25 cellular contexts compared by ENCODE assay signal in the genomic region with DNA sequence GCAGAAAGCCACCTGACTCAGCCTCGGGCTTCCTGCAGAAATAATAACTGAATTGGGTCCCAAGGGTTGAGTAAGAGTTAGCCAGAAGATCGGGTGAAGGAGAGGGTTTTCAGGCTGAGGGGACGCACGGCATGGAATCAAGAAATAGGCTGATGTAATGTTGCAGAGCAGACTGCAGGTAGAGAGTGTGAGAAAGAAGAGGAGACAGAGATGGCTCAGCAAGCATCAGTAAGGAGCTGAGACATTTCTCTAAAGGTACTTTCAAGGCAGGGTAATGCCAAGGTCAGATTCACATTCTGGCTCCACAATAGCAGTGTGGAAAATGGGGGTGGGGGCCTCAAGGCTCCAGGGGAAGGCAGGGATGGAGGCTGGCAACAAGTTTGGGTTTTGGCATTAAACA. TPM values are rescaled to one million over a fixed set of nuclear protein-coding genes. Genes with fewer than 3 reads are reported as not detected.
DNase-seq lines count a peak whose midpoint lies in the region; ATAC-seq and TF ChIP-seq lines count a peak whose summit lies in the region.
"Had no signal": no experiment of that assay in that cellular context is flagged by ENCODE, and none has a peak within 500 bp of the region (broad histone marks: within the 10 kb centered on the region; RNA-seq: fewer than 3 reads in every experiment).

No MANE protein-coding gene starts in this region.

- POLR2A ChIA-PET in activated CD4-positive, alpha-beta T cell treated with anti-CD3 and anti-CD28 coated beads, Interleukin-2, amount 10 ng/mL, durations not matched to agents 7 days and 5 days (lab: Charles Lee): no interaction called here
- POLR2A ChIA-PET in activated naive CD8-positive, alpha-beta T cell treated with anti-CD3 and anti-CD28 coated beads, Interleukin-2, amount 10 ng/mL, durations not matched to agents 7 days and 5 days (lab: Charles Lee): interaction anchor here (1.0 kb wide), 1 partner anchor 34 kb away, joined by 3 read pairs; no protein-coding TSS in a partner anchor

- H3K27ac Mint-ChIP-seq in activated CD4-positive, alpha-beta T cell treated with anti-CD3 and anti-CD28 coated beads, Interleukin-2, amount 10 ng/mL, durations not matched to agents 7 days and 5 days: peak overlapping the region; percentile 68
- peak overlapping the region; percentile 90 for H3K27ac Mint-ChIP-seq in GM23338
- peak overlapping the region; percentile 46 for H3K27ac Mint-ChIP-seq in activated naive CD8-positive, alpha-beta T cell treated with anti-CD3 and anti-CD28 coated beads, Interleukin-2, amount 10 ng/mL, durations not matched to agents 7 days and 5 days
- H3K27ac Mint-ChIP-seq: activated CD8-positive, alpha-beta memory T cell treated with anti-CD3 and anti-CD28 coated beads, Interleukin-2, amount 10 ng/mL, durations not matched to agents 7 days and 5 days; activated naive CD8-positive, alpha-beta T cell; activated T-helper 2 cell treated with anti-CD3 and anti-CD28 coated beads, Interferon-gamma antibody, Interleukin-2, Interleukin-4, amounts not matched to agents 10 μg/mL and 5 μg/mL and 100 μg/mL, durations not matched to agents 14 hours and 24 hours and 36 hours had no signal

- no peak overlapping the region for H2AFZ ChIP-seq in GM23338
- H2AFZ ChIP-seq: GM23248 had no signal

- no peak for DNase-seq in activated CD4-positive, alpha-beta T cell treated with anti-CD3 and anti-CD28 coated beads, Interleukin-2, amount 10 ng/mL, durations not matched to agents 7 days and 5 days
- DNase-seq in activated CD4-positive, alpha-beta T cell treated with anti-CD3 and anti-CD28 coated beads, Interleukin-2, amount 50 U/mL, for 48 hours: no peak
- DNase-seq in GM23338 (ENCODE audit: low spot score) (no peak), NCI-H1694 (lab: John Stamatoyannopoulos, UW) (no peak), foreskin keratinocyte (no peak)
- no peak for DNase-seq in activated naive CD8-positive, alpha-beta T cell treated with anti-CD3 and anti-CD28 coated beads, Interleukin-2, amount 10 ng/mL, durations not matched to agents 7 days and 5 days
- DNase-seq: activated CD8-positive, alpha-beta memory T cell treated with anti-CD3 and anti-CD28 coated beads, Interleukin-2, amount 10 ng/mL, durations not matched to agents 7 days and 5 days; central memory CD4-positive, alpha-beta T cell; DMS153; GM23248; islet precursor cell; left ventricle myocardium inferior; mesendoderm; NCI-H1092 treated with DMSO at 0.1 percent for 48 hours; NCI-H1930; Peyer's patch; SHP77 treated with DMSO at 0.1 percent for 48 hours; stimulated activated CD4-positive, alpha-beta T cell treated with anti-CD3 and anti-CD28 coated beads, Interleukin-15, amount 100 ng/mL, for 24 hours had no signal

- H3K4me3 Mint-ChIP-seq in activated CD4-positive, alpha-beta T cell treated with anti-CD3 and anti-CD28 coated beads, Interleukin-2, amount 10 ng/mL, durations not matched to agents 7 days and 5 days: no peak overlapping the region
- H3K4me3 Mint-ChIP-seq in GM23338: no peak overlapping the region
- no peak overlapping the region for H3K4me3 Mint-ChIP-seq in activated naive CD8-positive, alpha-beta T cell treated with anti-CD3 and anti-CD28 coated beads, Interleukin-2, amount 10 ng/mL, durations not matched to agents 7 days and 5 days
- H3K4me3 Mint-ChIP-seq: activated CD8-positive, alpha-beta memory T cell treated with anti-CD3 and anti-CD28 coated beads, Interleukin-2, amount 10 ng/mL, durations not matched to agents 7 days and 5 days; activated naive CD8-positive, alpha-beta T cell had no signal

- CTCF ChIA-PET in activated CD4-positive, alpha-beta T cell treated with anti-CD3 and anti-CD28 coated beads, Interleukin-2, amount 10 ng/mL, durations not matched to agents 7 days and 5 days (lab: Charles Lee): no interaction called here

- peaks cover 28% of the 10 kb centered on the region for H3K36me3 Mint-ChIP-seq in activated CD4-positive, alpha-beta T cell treated with anti-CD3 and anti-CD28 coated beads, Interleukin-2, amount 10 ng/mL, durations not matched to agents 7 days and 5 days (ENCODE audit: low read depth)
- H3K36me3 Mint-ChIP-seq in GM23338 (ENCODE audit: low read depth): peaks cover 23% of the 10 kb centered on the region
- H3K36me3 Mint-ChIP-seq in activated naive CD8-positive, alpha-beta T cell treated with anti-CD3 and anti-CD28 coated beads, Interleukin-2, amount 10 ng/mL, durations not matched to agents 7 days and 5 days: peaks cover 18% of the 10 kb centered on the region

- H3K9me2 ChIP-seq in GM23338 (ENCODE audit: insufficient read depth): no peaks in the 10 kb centered on the region

- H3K9me3 ChIP-seq in neutrophil: no peaks in the 10 kb centered on the region
- H3K9me3 ChIP-seq: left ventricle myocardium inferior, Peyer's patch, prostate gland, tibial nerve had no signal

- H4K20me1 ChIP-seq in GM23338 (replicated peaks; ENCODE audit: insufficient read depth): peaks cover 50% of the 10 kb centered on the region

- no peak overlapping the region for H3K4me2 ChIP-seq in GM23338

- no peaks in the 10 kb centered on the region for H3K27me3 Mint-ChIP-seq in activated CD4-positive, alpha-beta T cell treated with anti-CD3 and anti-CD28 coated beads, Interleukin-2, amount 10 ng/mL, durations not matched to agents 7 days and 5 days
- peaks cover 5% of the 10 kb centered on the region for H3K27me3 Mint-ChIP-seq in GM23338 (ENCODE audit: insufficient read depth, low read depth, poor library complexity)
- no peaks in the 10 kb centered on the region for H3K27me3 Mint-ChIP-seq in activated naive CD8-positive, alpha-beta T cell treated with anti-CD3 and anti-CD28 coated beads, Interleukin-2, amount 10 ng/mL, durations not matched to agents 7 days and 5 days
- H3K27me3 Mint-ChIP-seq: activated CD8-positive, alpha-beta memory T cell treated with anti-CD3 and anti-CD28 coated beads, Interleukin-2, amount 10 ng/mL, durations not matched to agents 7 days and 5 days; activated naive CD8-positive, alpha-beta T cell had no signal

- H3K4me1 ChIP-seq in GM23338 (ENCODE audit: insufficient read depth) (peaks cover 4% of the 10 kb centered on the region; the same call in 1 of the 2 replicates), neutrophil (ENCODE audit: control insufficient read depth in 1 of 2, insufficient read depth in 1 of 2, low read depth in 1 of 2, low read length in 1 of 2) (peaks cover 30 to 38% of the 10 kb centered on the region in 2 experiments), foreskin keratinocyte (no peaks in the 10 kb centered on the region)
- H3K4me1 ChIP-seq: Peyer's patch had no signal

- H3K79me2 ChIP-seq in GM23338 (replicated peaks; ENCODE audit: insufficient read depth): peaks cover 76% of the 10 kb centered on the region

- H3K27me3 ChIP-seq in GM23338 (ENCODE audit: insufficient read depth): no peaks in the 10 kb centered on the region
- H3K27me3 ChIP-seq in neutrophil: no peaks in the 10 kb centered on the region
- H3K27me3 ChIP-seq in foreskin keratinocyte: no peaks in the 10 kb centered on the region
- H3K27me3 ChIP-seq: Peyer's patch, tibial nerve had no signal

- H3F3A ChIP-seq in GM23338 (replicated peaks; ENCODE audit: low read depth): no peaks in the 10 kb centered on the region

- no peaks in the 10 kb centered on the region for H3K9me3 Mint-ChIP-seq in activated CD4-positive, alpha-beta T cell treated with anti-CD3 and anti-CD28 coated beads, Interleukin-2, amount 10 ng/mL, durations not matched to agents 7 days and 5 days
- H3K9me3 Mint-ChIP-seq in GM23338: no peaks in the 10 kb centered on the region; the same call in 2 of the 3 replicates
- H3K9me3 Mint-ChIP-seq in activated naive CD8-positive, alpha-beta T cell treated with anti-CD3 and anti-CD28 coated beads, Interleukin-2, amount 10 ng/mL, durations not matched to agents 7 days and 5 days: no peaks in the 10 kb centered on the region
- H3K9me3 Mint-ChIP-seq: activated T-helper 2 cell treated with anti-CD3 and anti-CD28 coated beads, Interferon-gamma antibody, Interleukin-2, Interleukin-4, amounts not matched to agents 10 μg/mL and 5 μg/mL and 100 μg/mL, durations not matched to agents 14 hours and 24 hours and 36 hours had no signal

- ATAC-seq in GM23338 (no peak), GM18519 (IDR thresholded peaks at IDR 0.05; ENCODE audit: low FRiP score, unreplicated experiment) (no peak), foreskin keratinocyte (no peak)
- ATAC-seq in activated naive CD8-positive, alpha-beta T cell treated with anti-CD3 and anti-CD28 coated beads, Interleukin-2, amount 10 ng/mL, durations not matched to agents 7 days and 5 days (ENCODE audit: low read depth): no peak
- ATAC-seq: activated CD4-positive, CD25-positive, alpha-beta regulatory T cell treated with anti-CD3 and anti-CD28 coated beads, Interleukin-2, amount 50 U/mL, for 24 hours; activated CD8-positive, alpha-beta memory T cell treated with anti-CD3 and anti-CD28 coated beads, Interleukin-2, amount 10 ng/mL, durations not matched to agents 7 days and 5 days had no signal

- TF ChIP-seq CTCF in GM23338 (conservative IDR thresholded peaks at IDR 0.05; ENCODE audit: low read depth in 2 of 2): no peak
- TF ChIP-seq CTCF in neutrophil (IDR thresholded peaks at IDR 0.05): no peak
- TF ChIP-seq CTCF in foreskin keratinocyte (conservative IDR thresholded peaks at IDR 0.05): no peak

- H3K27ac ChIP-seq in GM23338 (ENCODE audit: low read depth) (0 out of 2 replicates have a peak overlapping the region, but pooled peaks have one; percentile 69), neutrophil (peak overlapping the region; percentile 50), foreskin keratinocyte (no peak overlapping the region)
- H3K27ac ChIP-seq: GM23248, left ventricle myocardium inferior, Peyer's patch, prostate gland, tibial nerve had no signal

- no peak overlapping the region for H3K4me3 ChIP-seq in GM23338
- no peak overlapping the region for H3K4me3 ChIP-seq in neutrophil (ENCODE audit: low read depth in 1 of 2, low read length in 1 of 2)
- H3K4me3 ChIP-seq: GM23248, left ventricle myocardium inferior, Peyer's patch, prostate gland, tibial nerve had no signal

- H3K36me3 ChIP-seq in GM23338 (ENCODE audit: insufficient read depth) (peaks cover 3% of the 10 kb centered on the region; the same call in 1 of the 2 replicates), neutrophil (peaks cover 32% of the 10 kb centered on the region)
- H3K36me3 ChIP-seq: prostate gland had no signal

- H3K4me1 Mint-ChIP-seq in activated CD4-positive, alpha-beta T cell treated with anti-CD3 and anti-CD28 coated beads, Interleukin-2, amount 10 ng/mL, durations not matched to agents 7 days and 5 days: peaks cover 22% of the 10 kb centered on the region
- peaks cover 19% of the 10 kb centered on the region for H3K4me1 Mint-ChIP-seq in GM23338
- H3K4me1 Mint-ChIP-seq in activated naive CD8-positive, alpha-beta T cell treated with anti-CD3 and anti-CD28 coated beads, Interleukin-2, amount 10 ng/mL, durations not matched to agents 7 days and 5 days: peaks cover 16% of the 10 kb centered on the region

RNA-seq across cellular contexts. Expression of a gene that starts 18.6 kb away (rescaled TPM):
- total RNA-seq in activated CD4-positive, alpha-beta T cell treated with anti-CD3 and anti-CD28 coated beads, Interleukin-2, amount 10 ng/mL, durations not matched to agents 7 days and 5 days: 10 to 100 TPM; 45.0 to 51.2 TPM
- total RNA-seq in GM23338 (2014; rRNA removed; shearing (Covaris generic)): 55.5 and 58.3 TPM in 2 replicates
- polyA plus RNA-seq in GM23338 (2016; fragmentation: Nextera tagmentation; extraction: Ambion mirVana) (9.4 and 10.0 TPM in 2 replicates), foreskin keratinocyte (17.3 and 18.8 TPM in 2 replicates)
- 10 to 100 TPM; 37.8 to 42.7 TPM for total RNA-seq in activated naive CD8-positive, alpha-beta T cell treated with anti-CD3 and anti-CD28 coated beads, Interleukin-2, amount 10 ng/mL, durations not matched to agents 7 days and 5 days
- 27.8 and 28.1 TPM in 2 replicates for total RNA-seq in foreskin keratinocyte

RNA-seq across cellular contexts. Expression of a gene that starts 19.4 kb away (rescaled TPM):
- total RNA-seq in activated CD4-positive, alpha-beta T cell treated with anti-CD3 and anti-CD28 coated beads, Interleukin-2, amount 10 ng/mL, durations not matched to agents 7 days and 5 days: 10 to 100 TPM; 19.7 to 19.9 TPM
- 15.2 and 15.5 TPM in 2 replicates for total RNA-seq in GM23338 (2014; rRNA removed; shearing (Covaris generic))
- 53.5 and 56.1 TPM in 2 replicates for polyA plus RNA-seq in GM23338 (2016; fragmentation: Nextera tagmentation; extraction: Ambion mirVana)
- 10 to 100 TPM; 22.0 to 23.6 TPM for total RNA-seq in activated naive CD8-positive, alpha-beta T cell treated with anti-CD3 and anti-CD28 coated beads, Interleukin-2, amount 10 ng/mL, durations not matched to agents 7 days and 5 days
- total RNA-seq in foreskin keratinocyte: 53.4 and 56.6 TPM in 2 replicates
- polyA plus RNA-seq in foreskin keratinocyte: 63.8 and 69.4 TPM in 2 replicates

RNA-seq across cellular contexts. Expression of a gene that starts 34.6 kb away (rescaled TPM):
- 10 to 100 TPM; 33.3 to 34.0 TPM for total RNA-seq in activated CD4-positive, alpha-beta T cell treated with anti-CD3 and anti-CD28 coated beads, Interleukin-2, amount 10 ng/mL, durations not matched to agents 7 days and 5 days
- 24.5 and 40.2 TPM in 2 replicates for total RNA-seq in GM23338 (2014; rRNA removed; shearing (Covaris generic))
- polyA plus RNA-seq in GM23338 (2016; fragmentation: Nextera tagmentation; extraction: Ambion mirVana) (37.4 and 38.3 TPM in 2 replicates), foreskin keratinocyte (14.8 and 15.1 TPM in 2 replicates)
- 10 to 100 TPM; 42.2 to 47.4 TPM for total RNA-seq in activated naive CD8-positive, alpha-beta T cell treated with anti-CD3 and anti-CD28 coated beads, Interleukin-2, amount 10 ng/mL, durations not matched to agents 7 days and 5 days
- 13.8 and 15.3 TPM in 2 replicates for total RNA-seq in foreskin keratinocyte
